14 cellular contexts compared by ENCODE assay signal in genomic region chrX:155874571-155875244, GRCh38. TPM values are rescaled to one million over a fixed set of nuclear protein-coding genes. Genes with fewer than 3 reads are reported as not detected.
A peak's percentile ranks its signal among the peaks of the same experiment; 100 is the strongest.
DNase-seq lines count a peak whose midpoint lies in the region; ATAC-seq and TF ChIP-seq lines count a peak whose summit lies in the region.
"Had no signal": no experiment of that assay in that cellular context is flagged by ENCODE, and none has a peak within 500 bp of the region (broad histone marks: within the 10 kb centered on the region; RNA-seq: fewer than 3 reads in every experiment).

No MANE protein-coding gene starts in this region.

- WGBS in mammary epithelial cell (ENCODE audit: low coverage, missing lambda C conversion rate): 26% methylated on average over 16 of the region's 31 CpGs

- H3K27ac Mint-ChIP-seq in MCF 10A (ENCODE audit: low read depth, unreplicated experiment): no peak overlapping the region
- H3K27ac Mint-ChIP-seq in activated T-helper 2 cell treated with anti-CD3 and anti-CD28 coated beads, Interferon-gamma antibody, Interleukin-2, Interleukin-4, amounts not matched to agents 10 μg/mL and 5 μg/mL and 100 μg/mL, durations not matched to agents 14 hours and 24 hours and 36 hours: no peak overlapping the region
- no peak overlapping the region for H3K27ac Mint-ChIP-seq in stimulated activated naive CD8-positive, alpha-beta T cell treated with anti-CD3 and anti-CD28 coated beads, Interleukin-15, amount 100 ng/mL, for 72 hours
- H3K27ac Mint-ChIP-seq in natural killer cell treated with Interleukin-12 subunit alpha and Interleukin-12 subunit beta and Interleukin-15 and Interleukin-18, amount 100 ng/mL, for 72 hours: no peak overlapping the region
- H3K27ac Mint-ChIP-seq: stimulated activated effector memory CD8-positive, alpha-beta T cell treated with anti-CD3 and anti-CD28 coated beads, Interleukin-12 subunit alpha, Interleukin-12 subunit beta, amount 100 ng/mL, for 72 hours had no signal

- no peak overlapping the region for H3K9ac ChIP-seq in mammary epithelial cell (ENCODE audit: insufficient read depth, low read length)

- peaks cover 2% of the 10 kb centered on the region for H3K9me3 Mint-ChIP-seq in MCF 10A (ENCODE audit: unreplicated experiment)
- H3K9me3 Mint-ChIP-seq in activated T-helper 2 cell treated with anti-CD3 and anti-CD28 coated beads, Interferon-gamma antibody, Interleukin-2, Interleukin-4, amounts not matched to agents 10 μg/mL and 5 μg/mL and 100 μg/mL, durations not matched to agents 14 hours and 24 hours and 36 hours: peaks cover 13% of the 10 kb centered on the region
- peaks cover 0 to 1% of the 10 kb centered on the region in 2 donors for H3K9me3 Mint-ChIP-seq in stimulated activated naive CD8-positive, alpha-beta T cell treated with anti-CD3 and anti-CD28 coated beads, Interleukin-15, amount 100 ng/mL, for 72 hours
- H3K9me3 Mint-ChIP-seq in natural killer cell treated with Interleukin-12 subunit alpha and Interleukin-12 subunit beta and Interleukin-15 and Interleukin-18, amount 100 ng/mL, for 72 hours: no peaks in the 10 kb centered on the region

- no peaks in the 10 kb centered on the region for H4K20me1 ChIP-seq in mammary epithelial cell (ENCODE audit: insufficient read depth, low read length)

- CTCF ChIA-PET in mammary epithelial cell (lab: Charles Lee; ENCODE audit: low non-redundant PET): no interaction called here
- CTCF ChIA-PET in MCF 10A (lab: Yijun Ruan, JAX): no interaction called here

- peak overlapping the region in 1 of 3 experiments; percentile 10 for H3K4me3 ChIP-seq in mammary epithelial cell (replicated peaks in 1 of 3; ENCODE audit: insufficient read depth in 1 of 3, low read depth in 2 of 3, low read length in 3 of 3)

- no peak for TF ChIP-seq CTCF in mammary epithelial cell (conservative IDR thresholded peaks at IDR 0.05 in 1 of 2, IDR thresholded peaks at IDR 0.05 in 1 of 2; ENCODE audit: extremely low read depth in 1 of 2, insufficient read depth in 1 of 2, low read depth in 1 of 2, low read length in 2 of 2)
- no peak for TF ChIP-seq CTCF in MCF 10A (IDR thresholded peaks at IDR 0.05; ENCODE audit: unreplicated experiment)

- H2AFZ ChIP-seq in mammary epithelial cell (ENCODE audit: low read depth, low read length): peak overlapping the region; percentile 62

- dilution Hi-C loops in mammary epithelial cell (cut with HindIII; ENCODE audit: low sequenced_read_pairs): no loop called here

- H3K4me1 Mint-ChIP-seq in MCF 10A (ENCODE audit: insufficient read depth, unreplicated experiment): no peaks in the 10 kb centered on the region
- peaks cover 10% of the 10 kb centered on the region for H3K4me1 Mint-ChIP-seq in activated T-helper 2 cell treated with anti-CD3 and anti-CD28 coated beads, Interferon-gamma antibody, Interleukin-2, Interleukin-4, amounts not matched to agents 10 μg/mL and 5 μg/mL and 100 μg/mL, durations not matched to agents 14 hours and 24 hours and 36 hours (ENCODE audit: low read depth)
- H3K4me1 Mint-ChIP-seq in stimulated activated naive CD8-positive, alpha-beta T cell treated with anti-CD3 and anti-CD28 coated beads, Interleukin-15, amount 100 ng/mL, for 72 hours: no peaks in the 10 kb centered on the region
- no peaks in the 10 kb centered on the region for H3K4me1 Mint-ChIP-seq in natural killer cell treated with Interleukin-12 subunit alpha and Interleukin-12 subunit beta and Interleukin-15 and Interleukin-18, amount 100 ng/mL, for 72 hours (ENCODE audit: low read depth in 2 of 2)
- H3K4me1 Mint-ChIP-seq: stimulated activated effector memory CD8-positive, alpha-beta T cell treated with anti-CD3 and anti-CD28 coated beads, Interleukin-12 subunit alpha, Interleukin-12 subunit beta, amount 100 ng/mL, for 72 hours had no signal

- no peak overlapping the region for H3K27ac ChIP-seq in mammary epithelial cell (ENCODE audit: insufficient read depth, low read depth, low read length)

- ATAC-seq in stimulated activated naive CD8-positive, alpha-beta T cell treated with anti-CD3 and anti-CD28 coated beads, Interleukin-15, amount 100 ng/mL, for 72 hours: no peak
- no peak for ATAC-seq in natural killer cell treated with Interleukin-12 subunit alpha and Interleukin-12 subunit beta and Interleukin-15 and Interleukin-18, amount 100 ng/mL, for 72 hours
- ATAC-seq: stimulated activated effector memory CD8-positive, alpha-beta T cell treated with anti-CD3 and anti-CD28 coated beads, Interleukin-12 subunit alpha, Interleukin-12 subunit beta, amount 100 ng/mL, for 72 hours had no signal

- H3K4me2 ChIP-seq in mammary epithelial cell (ENCODE audit: insufficient read depth, low read depth, low read length): peak overlapping the region; percentile 51

- H3K9me3 ChIP-seq in mammary epithelial cell (replicated peaks; ENCODE audit: insufficient read depth, low read length): peaks cover 5% of the 10 kb centered on the region

- intact Hi-C loops in mammary epithelial cell (cut with micrococcal nuclease) (no loop called here), MCF 10A (cut with micrococcal nuclease) (no loop called here)
- intact Hi-C loops in activated T-helper 2 cell treated with anti-CD3 and anti-CD28 coated beads, Interferon-gamma antibody, Interleukin-2, Interleukin-4, amounts not matched to agents 10 μg/mL and 5 μg/mL and 100 μg/mL, durations not matched to agents 14 hours and 24 hours and 36 hours (cut with micrococcal nuclease): no loop called here

- H3K4me3 Mint-ChIP-seq in MCF 10A (ENCODE audit: unreplicated experiment): no peak overlapping the region
- H3K4me3 Mint-ChIP-seq in activated T-helper 2 cell treated with anti-CD3 and anti-CD28 coated beads, Interferon-gamma antibody, Interleukin-2, Interleukin-4, amounts not matched to agents 10 μg/mL and 5 μg/mL and 100 μg/mL, durations not matched to agents 14 hours and 24 hours and 36 hours (ENCODE audit: low read depth): peak overlapping the region; percentile 68
- H3K4me3 Mint-ChIP-seq in stimulated activated naive CD8-positive, alpha-beta T cell treated with anti-CD3 and anti-CD28 coated beads, Interleukin-15, amount 100 ng/mL, for 72 hours: peak overlapping the region; percentile 67 to 69
- H3K4me3 Mint-ChIP-seq in natural killer cell treated with Interleukin-12 subunit alpha and Interleukin-12 subunit beta and Interleukin-15 and Interleukin-18, amount 100 ng/mL, for 72 hours: no peak overlapping the region
- H3K4me3 Mint-ChIP-seq: stimulated activated effector memory CD8-positive, alpha-beta T cell treated with anti-CD3 and anti-CD28 coated beads, Interleukin-12 subunit alpha, Interleukin-12 subunit beta, amount 100 ng/mL, for 72 hours had no signal

- H3K27me3 ChIP-seq in mammary epithelial cell (ENCODE audit: insufficient read depth, low read length): peaks cover 2% of the 10 kb centered on the region

- H3K4me1 ChIP-seq in mammary epithelial cell (ENCODE audit: insufficient read depth, low read length): no peaks in the 10 kb centered on the region

- in situ Hi-C loops in mammary epithelial cell (cut with MboI; ENCODE audit: low sequenced_read_pairs in 2 of 2): no loop called here

- no peaks in the 10 kb centered on the region for H3K36me3 Mint-ChIP-seq in MCF 10A (ENCODE audit: insufficient read depth, unreplicated experiment)
- no peaks in the 10 kb centered on the region for H3K36me3 Mint-ChIP-seq in activated T-helper 2 cell treated with anti-CD3 and anti-CD28 coated beads, Interferon-gamma antibody, Interleukin-2, Interleukin-4, amounts not matched to agents 10 μg/mL and 5 μg/mL and 100 μg/mL, durations not matched to agents 14 hours and 24 hours and 36 hours (ENCODE audit: low read depth)
- H3K36me3 Mint-ChIP-seq in natural killer cell treated with Interleukin-12 subunit alpha and Interleukin-12 subunit beta and Interleukin-15 and Interleukin-18, amount 100 ng/mL, for 72 hours: no peaks in the 10 kb centered on the region
- H3K36me3 Mint-ChIP-seq: stimulated activated effector memory CD8-positive, alpha-beta T cell treated with anti-CD3 and anti-CD28 coated beads, Interleukin-12 subunit alpha, Interleukin-12 subunit beta, amount 100 ng/mL, for 72 hours had no signal

- POLR2A ChIA-PET in MCF 10A (lab: Yijun Ruan, JAX): no interaction called here

- DNase-seq in mammary epithelial cell (no peak), MCF 10A (ENCODE audit: unreplicated experiment) (no peak), iPS-NIHi7 (ENCODE audit: extremely low spot score) (peak; percentile 7), NOMO-1 treated with dmso at 0.1 percent for 144 hours (lab: John Stamatoyannopoulos, UW; ENCODE audit: unreplicated experiment) (no peak), middle frontal gyrus (ENCODE audit: extremely low spot score, low spot score) (no peak)
- no peak for DNase-seq in activated T-helper 2 cell treated with anti-CD3 and anti-CD28 coated beads, Interferon-gamma antibody, Interleukin-2, Interleukin-4, amounts not matched to agents 10 μg/mL and 5 μg/mL and 100 μg/mL, durations not matched to agents 14 hours and 24 hours and 36 hours (ENCODE audit: low spot score)
- no peak for DNase-seq in stimulated activated naive CD8-positive, alpha-beta T cell treated with anti-CD3 and anti-CD28 coated beads, Interleukin-15, amount 100 ng/mL, for 72 hours
- no peak for DNase-seq in natural killer cell treated with Interleukin-12 subunit alpha and Interleukin-12 subunit beta and Interleukin-15 and Interleukin-18, amount 100 ng/mL, for 72 hours (ENCODE audit: low spot score)
- DNase-seq: AML-193, amygdala, NCI-H1048, NCI-H524, RPMI8226 had no signal

- BruUV-seq in mammary epithelial cell (replicated peaks; lab: Mats Ljungman, UMichigan) (no TSS peak), MCF 10A (replicated peaks; lab: Mats Ljungman, UMichigan) (no TSS peak)

- H3K27me3 Mint-ChIP-seq in MCF 10A (ENCODE audit: insufficient read depth, unreplicated experiment): no peaks in the 10 kb centered on the region
- peaks cover 2% of the 10 kb centered on the region for H3K27me3 Mint-ChIP-seq in activated T-helper 2 cell treated with anti-CD3 and anti-CD28 coated beads, Interferon-gamma antibody, Interleukin-2, Interleukin-4, amounts not matched to agents 10 μg/mL and 5 μg/mL and 100 μg/mL, durations not matched to agents 14 hours and 24 hours and 36 hours (ENCODE audit: low read depth)
- peaks cover 17% of the 10 kb centered on the region for H3K27me3 Mint-ChIP-seq in stimulated activated naive CD8-positive, alpha-beta T cell treated with anti-CD3 and anti-CD28 coated beads, Interleukin-15, amount 100 ng/mL, for 72 hours
- peaks cover under 1 to 28% of the 10 kb centered on the region in 2 donors for H3K27me3 Mint-ChIP-seq in natural killer cell treated with Interleukin-12 subunit alpha and Interleukin-12 subunit beta and Interleukin-15 and Interleukin-18, amount 100 ng/mL, for 72 hours

- H3K79me2 ChIP-seq in mammary epithelial cell (ENCODE audit: insufficient read depth, low read length): no peaks in the 10 kb centered on the region

- no peaks in the 10 kb centered on the region for H3K36me3 ChIP-seq in mammary epithelial cell (ENCODE audit: insufficient read depth, low read length)

RNA-seq across cellular contexts. Expression of gene VAMP7, which starts 6.4 kb away (rescaled TPM):
- total RNA-seq in mammary epithelial cell (10 to 100 TPM; 26.9 to 32.2 TPM), MCF 10A (2022) (44.6 and 46.1 TPM in 2 replicates)
- 15.7 TPM for polyA plus RNA-seq in mammary epithelial cell
- polyA minus RNA-seq in mammary epithelial cell: 19.9 TPM
- total RNA-seq in activated T-helper 2 cell treated with anti-CD3 and anti-CD28 coated beads, Interferon-gamma antibody, Interleukin-2, Interleukin-4, amounts not matched to agents 10 μg/mL and 5 μg/mL and 100 μg/mL, durations not matched to agents 14 hours and 24 hours and 36 hours: 31.0 and 31.5 TPM in 2 replicates
- total RNA-seq in natural killer cell treated with Interleukin-12 subunit alpha and Interleukin-12 subunit beta and Interleukin-15 and Interleukin-18, amount 100 ng/mL, for 72 hours: 10 to 100 TPM; 27.0 to 38.9 TPM

Comparison
In these comparisons a context has a peak if more than half of its experiments do, and no peak if none do; other contexts are left out.
1. H3K4me3 Mint-ChIP-seq: peak in activated T-helper 2 cell treated with anti-CD3 and anti-CD28 coated beads, Interferon-gamma antibody, Interleukin-2, Interleukin-4, amounts not matched to agents 10 μg/mL and 5 μg/mL and 100 μg/mL, durations not matched to agents 14 hours and 24 hours and 36 hours (single experiment) and stimulated activated naive CD8-positive, alpha-beta T cell treated with anti-CD3 and anti-CD28 coated beads, Interleukin-15, amount 100 ng/mL, for 72 hours (2 of 2); none in MCF 10A (single experiment) and natural killer cell treated with Interleukin-12 subunit alpha and Interleukin-12 subunit beta and Interleukin-15 and Interleukin-18, amount 100 ng/mL, for 72 hours (single experiment).